Comparison of ENCODE assay signal across 9 cellular contexts in genomic region chr15:78808550-78808949, GRCh38. TPM values are rescaled to one million over a fixed set of nuclear protein-coding genes. Genes with fewer than 3 reads are reported as not detected.
DNase-seq lines count a peak whose midpoint lies in the region; ATAC-seq and TF ChIP-seq lines count a peak whose summit lies in the region.
"Had no signal": no experiment of that assay in that cellular context is flagged by ENCODE, and none has a peak within 500 bp of the region (broad histone marks: within the 10 kb centered on the region; RNA-seq: fewer than 3 reads in every experiment).

No MANE protein-coding gene starts in this region.

- no peaks in the 10 kb centered on the region for H3K9me2 ChIP-seq in PC-9 (ENCODE audit: insufficient read depth)

- no peaks in the 10 kb centered on the region for H3K9me3 ChIP-seq in PC-9 (ENCODE audit: insufficient read depth, low read depth)

- no peaks in the 10 kb centered on the region for H3K36me3 ChIP-seq in PC-9 (ENCODE audit: low read depth)

- peaks cover 14 to 18% of the 10 kb centered on the region in 2 donors for H3K4me1 Mint-ChIP-seq in effector memory CD8-positive, alpha-beta T cell (ENCODE audit: low read depth in 2 of 2)

- peaks cover 5% of the 10 kb centered on the region; the same call in 1 of the 2 replicates for H3K4me1 ChIP-seq in PC-9 (replicated peaks; ENCODE audit: insufficient read depth)

- in situ Hi-C loops in ACHN (cut with HindIII; ENCODE audit: low pct_ligation_motif_present, low pct_unique_long_range_greater_than_20kb, low sequenced_read_pairs): no loop called here

- POLR2A ChIA-PET in PC-9 (lab: Charles Lee; ENCODE audit: unreplicated experiment): no interaction called here

- peaks cover 34 to 49% of the 10 kb centered on the region in 2 donors for H3K27me3 Mint-ChIP-seq in effector memory CD8-positive, alpha-beta T cell

- H3K4me3 ChIP-seq in GM12865 (ENCODE audit: low read depth, low read length) (no peak overlapping the region), PC-9 (no peak overlapping the region), epithelial cell of esophagus (ENCODE audit: low read length) (no peak overlapping the region)

- no peak overlapping the region for H2AFZ ChIP-seq in PC-9

- intact Hi-C loops in PC-9 (cut with micrococcal nuclease; ENCODE audit: unreplicated experiment): no loop called here

- H3F3A ChIP-seq in PC-9 (ENCODE audit: insufficient read depth, low read depth): no peaks in the 10 kb centered on the region

- H3K9me3 Mint-ChIP-seq in effector memory CD8-positive, alpha-beta T cell: no peaks in the 10 kb centered on the region
- H3K9me3 Mint-ChIP-seq: dendritic cell treated with granulocyte-macrophage colony-stimulating factor and Interleukin-4, amounts not matched to agents 40 ng/mL and 50 ng/mL, for 4 days had no signal

- BruUV-seq in PC-9 (replicated peaks; lab: Mats Ljungman, UMichigan): no TSS peak

- H4K20me1 ChIP-seq in PC-9 (ENCODE audit: insufficient read depth): no peaks in the 10 kb centered on the region

- TF ChIP-seq CTCF in GM12865 (IDR thresholded peaks at IDR 0.05; ENCODE audit: insufficient read depth, low read depth, low read length, missing control alignments): peak; percentile 67
- TF ChIP-seq CTCF in PC-9 (conservative IDR thresholded peaks at IDR 0.05): peak; percentile 57; the same call in 1 of the 2 replicates
- TF ChIP-seq CTCF in epithelial cell of esophagus (IDR thresholded peaks at IDR 0.05; ENCODE audit: insufficient read depth, low read depth, low read length, missing control alignments): peak; percentile 43

- no peak overlapping the region for H3K4me2 ChIP-seq in PC-9

- DNase-seq in ACHN (peak; percentile 37), GM12865 (ENCODE audit: low read depth) (peak; percentile 76), PC-9 (no peak), epithelial cell of esophagus (ENCODE audit: low read depth) (peak; percentile 54), renal cortical epithelial cell (ENCODE audit: low read depth) (peak; percentile 30)
- no peak for DNase-seq in effector memory CD8-positive, alpha-beta T cell
- DNase-seq in stimulated activated CD4-positive, alpha-beta T cell treated with anti-CD3 and anti-CD28 coated beads, Interleukin-4, amount 100 ng/mL, for 24 hours: no peak

- no peak overlapping the region for H3K27ac ChIP-seq in PC-9

- no peak for ATAC-seq in effector memory CD8-positive, alpha-beta T cell (replicated peaks)
- ATAC-seq in GM21723 (IDR thresholded peaks at IDR 0.05; ENCODE audit: unreplicated experiment): no peak

- no peaks in the 10 kb centered on the region for H3K79me2 ChIP-seq in PC-9 (ENCODE audit: low read depth)

- H3K36me3 Mint-ChIP-seq in effector memory CD8-positive, alpha-beta T cell (ENCODE audit: insufficient read depth): peaks cover 5% of the 10 kb centered on the region

- no peak overlapping the region for H3K4me3 Mint-ChIP-seq in effector memory CD8-positive, alpha-beta T cell
- H3K4me3 Mint-ChIP-seq: dendritic cell treated with granulocyte-macrophage colony-stimulating factor and Interleukin-4, amounts not matched to agents 40 ng/mL and 50 ng/mL, for 4 days had no signal

- peaks cover 31% of the 10 kb centered on the region for H3K27me3 ChIP-seq in PC-9 (ENCODE audit: insufficient read depth, low read depth)

- no peak overlapping the region for H3K27ac Mint-ChIP-seq in effector memory CD8-positive, alpha-beta T cell
- H3K27ac Mint-ChIP-seq: dendritic cell treated with granulocyte-macrophage colony-stimulating factor and Interleukin-4, amounts not matched to agents 40 ng/mL and 50 ng/mL, for 4 days had no signal

- CTCF ChIA-PET in PC-9 (lab: Charles Lee): interaction anchor here (0.6 kb wide), 1 partner anchor 10 kb away, joined by 5 read pairs; no protein-coding TSS in a partner anchor

RNA-seq across cellular contexts. Expression of gene ADAMTS7, which starts 2.7 kb away (rescaled TPM):
- 1.3 and 1.9 TPM in 2 replicates for total RNA-seq in PC-9 (2021)
- 4.5 and 9.9 TPM in 2 replicates for total RNA-seq in renal cortical epithelial cell

Comparison
In these comparisons a context has a peak if more than half of its experiments do, and no peak if none do; other contexts are left out.
1. DNase-seq: peak in ACHN (single experiment), GM12865 (single experiment), epithelial cell of esophagus (single experiment) and renal cortical epithelial cell (single experiment); none in PC-9 (0 of 2), effector memory CD8-positive, alpha-beta T cell (0 of 3) and stimulated activated CD4-positive, alpha-beta T cell treated with anti-CD3 and anti-CD28 coated beads, Interleukin-4, amount 100 ng/mL, for 24 hours (single experiment).
2. Peak in every context shown above with its lines, with median percentiles within 50 percentile points of each other: CTCF ChIP-seq.